Comparison of ENCODE assay signal across 1 cellular context in the genomic region with DNA sequence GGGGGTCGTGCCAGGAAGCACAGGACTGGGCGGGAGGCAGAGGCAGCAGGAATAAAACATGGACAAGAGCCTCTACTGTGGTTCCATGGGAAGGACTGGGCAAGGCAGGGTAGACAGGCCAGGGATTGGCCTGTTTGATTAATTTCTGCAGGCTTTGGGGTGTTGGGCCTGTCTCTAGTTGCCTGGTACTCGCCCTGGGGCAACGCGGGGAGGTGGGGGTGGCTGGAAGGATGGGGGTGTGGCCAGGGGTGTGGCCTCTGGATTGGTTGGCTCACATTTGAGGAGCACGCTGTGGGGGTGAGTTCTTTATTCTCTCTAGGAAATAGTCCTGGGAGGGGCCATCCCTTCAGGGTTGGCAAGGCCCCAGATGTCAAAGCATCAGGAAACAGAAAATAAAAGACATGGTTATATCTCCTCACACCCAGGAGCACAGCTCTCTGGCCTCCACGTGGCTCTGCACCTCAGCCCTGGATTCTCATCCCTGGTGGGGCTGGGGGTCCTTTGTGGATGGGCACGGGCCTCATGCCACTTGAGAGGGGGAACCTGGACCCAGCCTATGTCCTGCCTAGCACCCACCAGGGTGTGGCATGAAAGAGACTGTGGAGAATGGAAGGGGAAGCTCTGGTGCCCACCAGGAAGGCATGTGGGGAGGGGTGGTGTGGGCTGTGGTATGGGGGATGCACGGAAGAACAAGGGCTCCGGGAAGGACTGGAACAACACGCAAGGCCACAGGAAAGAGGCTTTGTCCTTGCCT.
TF ChIP-seq lines count a peak whose summit lies in the region.

No MANE protein-coding gene starts in this region.

TF ChIP-seq in GM23338, 12 proteins besides CTCF, POLR2A, EP300 and RAD21 (continued from another document):
- TF ChIP-seq, protein P1, sequence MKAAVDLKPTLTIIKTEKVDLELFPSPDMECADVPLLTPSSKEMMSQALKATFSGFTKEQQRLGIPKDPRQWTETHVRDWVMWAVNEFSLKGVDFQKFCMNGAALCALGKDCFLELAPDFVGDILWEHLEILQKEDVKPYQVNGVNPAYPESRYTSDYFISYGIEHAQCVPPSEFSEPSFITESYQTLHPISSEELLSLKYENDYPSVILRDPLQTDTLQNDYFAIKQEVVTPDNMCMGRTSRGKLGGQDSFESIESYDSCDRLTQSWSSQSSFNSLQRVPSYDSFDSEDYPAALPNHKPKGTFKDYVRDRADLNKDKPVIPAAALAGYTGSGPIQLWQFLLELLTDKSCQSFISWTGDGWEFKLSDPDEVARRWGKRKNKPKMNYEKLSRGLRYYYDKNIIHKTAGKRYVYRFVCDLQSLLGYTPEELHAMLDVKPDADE (IDR thresholded peaks at IDR 0.05), result no peak
- TF ChIP-seq POLR2AphosphoS5 (IDR thresholded peaks at IDR 0.05; ENCODE audit: low read depth), result no peak
- TF ChIP-seq, protein P2, sequence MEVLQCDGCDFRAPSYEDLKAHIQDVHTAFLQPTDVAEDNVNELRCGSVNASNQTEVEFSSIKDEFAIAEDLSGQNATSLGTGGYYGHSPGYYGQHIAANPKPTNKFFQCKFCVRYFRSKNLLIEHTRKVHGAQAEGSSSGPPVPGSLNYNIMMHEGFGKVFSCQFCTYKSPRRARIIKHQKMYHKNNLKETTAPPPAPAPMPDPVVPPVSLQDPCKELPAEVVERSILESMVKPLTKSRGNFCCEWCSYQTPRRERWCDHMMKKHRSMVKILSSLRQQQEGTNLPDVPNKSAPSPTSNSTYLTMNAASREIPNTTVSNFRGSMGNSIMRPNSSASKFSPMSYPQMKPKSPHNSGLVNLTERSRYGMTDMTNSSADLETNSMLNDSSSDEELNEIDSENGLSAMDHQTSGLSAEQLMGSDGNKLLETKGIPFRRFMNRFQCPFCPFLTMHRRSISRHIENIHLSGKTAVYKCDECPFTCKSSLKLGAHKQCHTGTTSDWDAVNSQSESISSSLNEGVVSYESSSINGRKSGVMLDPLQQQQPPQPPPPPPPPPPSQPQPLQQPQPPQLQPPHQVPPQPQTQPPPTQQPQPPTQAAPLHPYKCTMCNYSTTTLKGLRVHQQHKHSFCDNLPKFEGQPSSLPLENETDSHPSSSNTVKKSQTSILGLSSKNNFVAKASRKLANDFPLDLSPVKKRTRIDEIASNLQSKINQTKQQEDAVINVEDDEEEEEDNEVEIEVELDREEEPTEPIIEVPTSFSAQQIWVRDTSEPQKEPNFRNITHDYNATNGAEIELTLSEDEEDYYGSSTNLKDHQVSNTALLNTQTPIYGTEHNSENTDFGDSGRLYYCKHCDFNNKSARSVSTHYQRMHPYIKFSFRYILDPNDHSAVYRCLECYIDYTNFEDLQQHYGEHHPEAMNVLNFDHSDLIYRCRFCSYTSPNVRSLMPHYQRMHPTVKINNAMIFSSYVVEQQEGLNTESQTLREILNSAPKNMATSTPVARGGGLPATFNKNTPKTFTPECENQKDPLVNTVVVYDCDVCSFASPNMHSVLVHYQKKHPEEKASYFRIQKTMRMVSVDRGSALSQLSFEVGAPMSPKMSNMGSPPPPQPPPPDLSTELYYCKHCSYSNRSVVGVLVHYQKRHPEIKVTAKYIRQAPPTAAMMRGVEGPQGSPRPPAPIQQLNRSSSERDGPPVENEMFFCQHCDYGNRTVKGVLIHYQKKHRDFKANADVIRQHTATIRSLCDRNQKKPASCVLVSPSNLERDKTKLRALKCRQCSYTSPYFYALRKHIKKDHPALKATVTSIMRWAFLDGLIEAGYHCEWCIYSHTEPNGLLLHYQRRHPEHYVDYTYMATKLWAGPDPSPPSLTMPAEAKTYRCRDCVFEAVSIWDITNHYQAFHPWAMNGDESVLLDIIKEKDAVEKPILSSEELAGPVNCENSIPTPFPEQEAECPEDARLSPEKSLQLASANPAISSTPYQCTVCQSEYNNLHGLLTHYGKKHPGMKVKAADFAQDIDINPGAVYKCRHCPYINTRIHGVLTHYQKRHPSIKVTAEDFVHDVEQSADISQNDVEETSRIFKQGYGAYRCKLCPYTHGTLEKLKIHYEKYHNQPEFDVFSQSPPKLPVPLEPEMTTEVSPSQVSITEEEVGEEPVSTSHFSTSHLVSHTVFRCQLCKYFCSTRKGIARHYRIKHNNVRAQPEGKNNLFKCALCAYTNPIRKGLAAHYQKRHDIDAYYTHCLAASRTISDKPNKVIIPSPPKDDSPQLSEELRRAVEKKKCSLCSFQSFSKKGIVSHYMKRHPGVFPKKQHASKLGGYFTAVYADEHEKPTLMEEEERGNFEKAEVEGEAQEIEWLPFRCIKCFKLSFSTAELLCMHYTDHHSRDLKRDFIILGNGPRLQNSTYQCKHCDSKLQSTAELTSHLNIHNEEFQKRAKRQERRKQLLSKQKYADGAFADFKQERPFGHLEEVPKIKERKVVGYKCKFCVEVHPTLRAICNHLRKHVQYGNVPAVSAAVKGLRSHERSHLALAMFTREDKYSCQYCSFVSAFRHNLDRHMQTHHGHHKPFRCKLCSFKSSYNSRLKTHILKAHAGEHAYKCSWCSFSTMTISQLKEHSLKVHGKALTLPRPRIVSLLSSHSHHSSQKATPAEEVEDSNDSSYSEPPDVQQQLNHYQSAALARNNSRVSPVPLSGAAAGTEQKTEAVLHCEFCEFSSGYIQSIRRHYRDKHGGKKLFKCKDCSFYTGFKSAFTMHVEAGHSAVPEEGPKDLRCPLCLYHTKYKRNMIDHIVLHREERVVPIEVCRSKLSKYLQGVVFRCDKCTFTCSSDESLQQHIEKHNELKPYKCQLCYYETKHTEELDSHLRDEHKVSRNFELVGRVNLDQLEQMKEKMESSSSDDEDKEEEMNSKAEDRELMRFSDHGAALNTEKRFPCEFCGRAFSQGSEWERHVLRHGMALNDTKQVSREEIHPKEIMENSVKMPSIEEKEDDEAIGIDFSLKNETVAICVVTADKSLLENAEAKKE (CRISPR knock-in tag; IDR thresholded peaks at IDR 0.05), result no peak
- no peak for TF ChIP-seq ZNF114 (CRISPR knock-in tag; IDR thresholded peaks at IDR 0.05)
- no peak for TF ChIP-seq STAT1 (IDR thresholded peaks at IDR 0.05; ENCODE audit: unreplicated experiment)
- TF ChIP-seq EZH2phosphoT487 (IDR thresholded peaks at IDR 0.05; ENCODE audit: unreplicated experiment), result no peak
- no peak for TF ChIP-seq EZH2 (IDR thresholded peaks at IDR 0.05; ENCODE audit: low read depth, unreplicated experiment)
